ENCODE assay signal across 23 cellular contexts in the genomic region with DNA sequence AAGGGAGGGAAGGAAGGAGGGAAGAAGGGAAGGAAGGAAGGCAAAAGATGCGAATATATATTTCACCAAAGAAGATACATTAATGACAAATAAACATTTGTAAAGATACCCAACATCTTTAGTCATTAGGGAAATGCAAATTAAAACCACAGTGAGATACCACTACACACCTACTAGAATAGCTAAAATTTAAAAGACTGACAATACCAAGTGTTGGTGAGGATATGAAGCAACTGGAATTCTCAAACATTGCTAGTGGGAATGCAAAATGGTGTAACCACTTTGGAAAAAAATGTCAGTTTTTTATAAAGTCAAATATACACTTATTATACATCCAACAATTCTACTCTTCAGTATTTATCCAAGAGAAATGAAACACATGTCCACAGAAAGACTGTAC.
"Had no signal": no experiment of that assay in that cellular context is flagged by ENCODE, and none has a peak within 500 bp of the region (broad histone marks: within the 10 kb centered on the region; RNA-seq: fewer than 3 reads in every experiment).

No MANE protein-coding gene starts in this region.

- H3K4me3 ChIP-seq: colonic mucosa, coronary artery, dorsolateral prefrontal cortex, esophagus muscularis mucosa, esophagus squamous epithelium, gastrocnemius medialis, gastroesophageal sphincter, heart left ventricle, heart right ventricle had no signal

- H3K27ac ChIP-seq: colonic mucosa, coronary artery, dorsolateral prefrontal cortex, epithelial cell of prostate, esophagus muscularis mucosa, esophagus squamous epithelium, foreskin keratinocyte, gastrocnemius medialis, gastroesophageal sphincter, heart left ventricle, heart right ventricle had no signal

- H3K4me1 ChIP-seq: colonic mucosa, esophagus squamous epithelium, foreskin keratinocyte had no signal

- H3K9me3 ChIP-seq: colonic mucosa, esophagus muscularis mucosa, esophagus squamous epithelium, gastrocnemius medialis, gastroesophageal sphincter, heart left ventricle, heart right ventricle had no signal

- H3K36me3 ChIP-seq: colonic mucosa, esophagus muscularis mucosa, esophagus squamous epithelium, gastrocnemius medialis, gastroesophageal sphincter, heart left ventricle, heart right ventricle had no signal

- DNase-seq: colonic mucosa; cortex of kidney; dermis blood vessel endothelial cell; dorsolateral prefrontal cortex; effector CD4-positive, alpha-beta T cell; effector CD8-positive, alpha-beta T cell; effector memory CD4-positive, alpha-beta T cell; effector memory CD8-positive, alpha-beta T cell; endodermal cell; erythroblast; esophagus squamous epithelium; foreskin fibroblast; foreskin keratinocyte; foreskin melanocyte; gastrocnemius medialis; glutamatergic neuron; head of caudate nucleus; heart left ventricle; heart right ventricle had no signal
